In the genomic region with DNA sequence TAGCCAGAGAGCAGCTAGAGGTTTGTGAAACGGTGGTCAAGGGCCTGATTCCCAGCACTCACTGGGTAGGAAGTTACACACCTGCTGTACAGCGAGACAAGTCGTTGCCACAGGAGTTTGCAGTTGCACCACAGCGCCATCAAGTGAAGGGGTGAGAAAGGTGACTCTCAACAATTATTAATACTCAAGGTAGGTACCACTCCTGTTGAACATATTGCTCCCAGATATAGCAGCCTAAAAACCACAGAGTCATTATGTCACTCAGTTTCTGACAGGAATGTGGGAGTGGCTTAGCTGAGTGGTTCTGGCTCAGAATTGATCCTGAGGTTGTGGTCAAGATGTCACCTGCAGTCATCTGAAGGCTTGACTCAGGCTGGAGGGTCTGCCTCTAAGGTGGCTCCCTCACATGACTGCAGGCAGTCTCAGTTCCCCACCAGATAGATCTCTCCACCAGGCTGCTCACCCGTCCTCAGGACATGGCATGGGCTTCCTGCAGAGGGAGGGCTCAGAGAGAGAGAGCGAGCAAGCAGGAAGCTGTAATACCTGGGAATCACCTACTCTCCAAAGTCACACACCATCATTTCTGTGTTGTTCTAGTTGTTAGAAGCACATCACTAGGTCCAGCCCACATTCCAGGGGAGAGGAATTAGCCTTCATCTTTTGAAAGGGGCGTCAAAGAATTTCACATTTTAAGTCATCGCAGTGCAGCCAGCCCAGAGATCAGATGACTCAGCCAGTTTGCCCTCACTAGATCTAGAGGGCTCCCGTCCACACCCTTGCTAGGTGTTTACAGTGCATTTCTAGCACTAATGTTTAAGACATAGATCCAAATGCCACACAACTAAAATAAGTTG, we compare ENCODE assay signal across 8 cellular contexts. TPM values are rescaled to one million over a fixed set of nuclear protein-coding genes. Genes with fewer than 3 reads are reported as not detected.
A peak's percentile ranks its signal among the peaks of the same experiment; 100 is the strongest.
DNase-seq lines count a peak whose midpoint lies in the region; ATAC-seq lines count a peak whose summit lies in the region.

No MANE protein-coding gene starts in this region.

- no peak overlapping the region for H3K27ac Mint-ChIP-seq in activated CD4-positive, alpha-beta T cell treated with anti-CD3 and anti-CD28 coated beads for 36 hours
- no peak overlapping the region for H3K27ac Mint-ChIP-seq in immature natural killer cell

- CTCF ChIA-PET in activated CD4-positive, alpha-beta T cell treated with anti-CD3 and anti-CD28 coated beads for 36 hours (lab: Charles Lee): interaction anchor here (0.7 kb wide), 2 partner anchors 9 to 96 kb away, joined by 3 read pairs; no protein-coding TSS in a partner anchor

- H3K36me3 Mint-ChIP-seq in activated CD4-positive, alpha-beta T cell treated with anti-CD3 and anti-CD28 coated beads for 36 hours (ENCODE audit: low read depth): no peaks in the 10 kb centered on the region
- no peaks in the 10 kb centered on the region for H3K36me3 Mint-ChIP-seq in immature natural killer cell

- H3K9me3 Mint-ChIP-seq in activated CD4-positive, alpha-beta T cell treated with anti-CD3 and anti-CD28 coated beads for 36 hours (ENCODE audit: low read depth): no peaks in the 10 kb centered on the region
- no peaks in the 10 kb centered on the region for H3K9me3 Mint-ChIP-seq in immature natural killer cell

- POLR2A ChIA-PET in activated CD4-positive, alpha-beta T cell treated with anti-CD3 and anti-CD28 coated beads for 36 hours (lab: Charles Lee): no interaction called here

- peaks cover under 1% of the 10 kb centered on the region for H3K27me3 Mint-ChIP-seq in activated CD4-positive, alpha-beta T cell treated with anti-CD3 and anti-CD28 coated beads for 36 hours
- peaks cover 0 to 8% (median 7%) of the 10 kb centered on the region in 3 donors for H3K27me3 Mint-ChIP-seq in immature natural killer cell (ENCODE audit: low read depth in 3 of 3)

- H3K4me1 Mint-ChIP-seq in activated CD4-positive, alpha-beta T cell treated with anti-CD3 and anti-CD28 coated beads for 36 hours: no peaks in the 10 kb centered on the region
- H3K4me1 Mint-ChIP-seq in immature natural killer cell: no peaks in the 10 kb centered on the region

- no peak overlapping the region for H3K4me3 Mint-ChIP-seq in activated CD4-positive, alpha-beta T cell treated with anti-CD3 and anti-CD28 coated beads for 36 hours
- H3K4me3 Mint-ChIP-seq in immature natural killer cell: no peak overlapping the region

- intact Hi-C loops in activated CD4-positive, alpha-beta T cell treated with anti-CD3 and anti-CD28 coated beads for 36 hours (cut with DNase I, micrococcal nuclease): loop anchor here (1.0 kb wide), 1 partner anchor 95 kb away; no protein-coding TSS in a partner anchor

- DNase-seq in NCI-H146 (lab: John Stamatoyannopoulos, UW): peak; percentile 2
- DNase-seq in NCI-H146 treated with DMSO at 0.1 percent for 48 hours (lab: John Stamatoyannopoulos, UW; ENCODE audit: unreplicated experiment): no peak
- peak; percentile 39 for DNase-seq in HT-29 (ENCODE audit: low spot score)
- DNase-seq in activated CD4-positive, alpha-beta T cell treated with anti-CD3 and anti-CD28 coated beads for 36 hours: peak; percentile 73
- peak; percentile 17 to 32 (median 25) for DNase-seq in immature natural killer cell

- peak; percentile 68 for ATAC-seq in activated CD4-positive, alpha-beta T cell treated with anti-CD3 and anti-CD28 coated beads for 36 hours
- no peak for ATAC-seq in GM19035 (IDR thresholded peaks at IDR 0.05; ENCODE audit: unreplicated experiment)
- no peak for ATAC-seq in HG02884 (IDR thresholded peaks at IDR 0.05; ENCODE audit: unreplicated experiment)
- no peak for ATAC-seq in HG02938 (IDR thresholded peaks at IDR 0.05; ENCODE audit: unreplicated experiment)

RNA-seq across cellular contexts. Expression of a gene that starts 17.0 kb away (rescaled TPM):
- 3.5 and 4.0 TPM in 2 replicates for total RNA-seq in HT-29 (2014; rRNA removed; shearing (Covaris generic))
- total RNA-seq in activated CD4-positive, alpha-beta T cell treated with anti-CD3 and anti-CD28 coated beads for 36 hours: 1 to 10 TPM; 6.9 to 9.4 TPM
- 1 to 10 TPM; 8.7 to 9.9 (median 8.8) TPM for polyA plus RNA-seq in immature natural killer cell

RNA-seq across cellular contexts. Expression of a gene that starts 51.9 kb away (rescaled TPM):
- 4.6 and 11.3 TPM in 2 replicates for total RNA-seq in HT-29 (2014; rRNA removed; shearing (Covaris generic))
- 1 to 10 TPM; 8.6 to 9.8 TPM for total RNA-seq in activated CD4-positive, alpha-beta T cell treated with anti-CD3 and anti-CD28 coated beads for 36 hours
- polyA plus RNA-seq in immature natural killer cell: 10 to 100 TPM in 2 of 3 donors, 1 to 10 TPM in 1; 5.5 to 18.6 (median 10.0) TPM
